13 cellular contexts compared by ENCODE assay signal in genomic region chr5:38341641-38342040, GRCh38.
DNase-seq lines count a peak whose midpoint lies in the region; ATAC-seq and TF ChIP-seq lines count a peak whose summit lies in the region.
"Had no signal": no experiment of that assay in that cellular context is flagged by ENCODE, and none has a peak within 500 bp of the region (broad histone marks: within the 10 kb centered on the region; RNA-seq: fewer than 3 reads in every experiment).

No MANE protein-coding gene starts in this region.

- no peak for ATAC-seq in GM21526 (IDR thresholded peaks at IDR 0.05; ENCODE audit: low FRiP score, unreplicated experiment)
- ATAC-seq: CD8-positive, alpha-beta T cell had no signal

- DNase-seq in DMS53 (lab: John Stamatoyannopoulos, UW) (peak; percentile 2), DMS53 treated with DMSO at 0.1 percent for 48 hours (lab: John Stamatoyannopoulos, UW; ENCODE audit: unreplicated experiment) (no peak), epithelial cell of esophagus (ENCODE audit: low read depth) (peak; percentile 29), kidney glomerular epithelial cell (lab: John Stamatoyannopoulos, UW) (peak; percentile 56), NCI-H2227 treated with DMSO at 0.1 percent for 48 hours (lab: John Stamatoyannopoulos, UW) (no peak), NCI-H187 (lab: John Stamatoyannopoulos, UW) (no peak)
- DNase-seq: CD8-positive, alpha-beta T cell; COR-L47; DMS153; GF-D8; HCEC 1CT; HFFc6 had no signal

- no peak overlapping the region for H3K4me3 ChIP-seq in epithelial cell of esophagus (ENCODE audit: low read length)

- no peak for TF ChIP-seq CTCF in epithelial cell of esophagus (IDR thresholded peaks at IDR 0.05; ENCODE audit: insufficient read depth, low read depth, low read length, missing control alignments)

Comparison
In these comparisons a context has a peak if more than half of its experiments do, and no peak if none do; other contexts are left out.
1. DNase-seq: peak in DMS53 (single experiment), epithelial cell of esophagus (single experiment) and kidney glomerular epithelial cell (single experiment); none in DMS53 treated with DMSO at 0.1 percent for 48 hours (single experiment), NCI-H2227 treated with DMSO at 0.1 percent for 48 hours (single experiment) and NCI-H187 (0 of 2).